27 cellular contexts compared by ENCODE assay signal in the genomic region with DNA sequence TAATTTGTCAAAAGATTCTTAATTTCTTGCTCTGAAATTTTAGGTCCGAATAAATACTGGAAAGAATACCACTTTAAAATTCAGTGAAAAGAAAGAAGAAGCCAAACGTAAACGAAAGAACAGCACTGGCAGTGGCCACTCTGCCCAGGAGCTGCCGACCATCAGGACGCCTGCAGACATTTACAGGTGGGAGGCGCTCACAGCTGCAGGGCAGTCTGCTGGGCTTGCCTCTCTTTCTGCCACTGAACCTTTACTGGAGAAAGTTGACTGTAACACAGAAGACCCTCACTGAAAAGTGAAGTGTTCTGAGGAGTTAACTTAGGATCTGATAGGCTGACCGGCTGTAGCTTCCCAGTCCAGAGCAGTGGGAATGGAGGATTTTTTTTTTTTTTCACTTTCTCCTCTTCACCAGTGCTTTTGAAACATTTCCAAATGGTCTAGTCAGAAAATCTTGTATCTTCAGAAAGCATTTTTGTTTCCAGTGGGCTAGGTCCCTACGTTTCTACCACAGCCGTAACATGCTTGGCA.
DNase-seq lines count a peak whose midpoint lies in the region; ATAC-seq and TF ChIP-seq lines count a peak whose summit lies in the region.
"Had no signal": no experiment of that assay in that cellular context is flagged by ENCODE, and none has a peak within 500 bp of the region (broad histone marks: within the 10 kb centered on the region; RNA-seq: fewer than 3 reads in every experiment).

No MANE protein-coding gene starts in this region.

- peak; percentile 58 for DNase-seq in DMS53 (lab: John Stamatoyannopoulos, UW)
- DNase-seq in WTC11 (ENCODE audit: low spot score) = peak; percentile 44
- peak; percentile 26 for DNase-seq in globus pallidus (ENCODE audit: low spot score)
- no peak for DNase-seq in osteoblast (ENCODE audit: insufficient read length, low spot score, missing footprints)
- DNase-seq in stimulated activated CD8-positive, alpha-beta memory T cell treated with anti-CD3 and anti-CD28 coated beads, Interleukin-4, amount 100 ng/mL, for 48 hours = no peak
- DNase-seq in tibial artery = no peak
- DNase-seq in SHP77 (lab: John Stamatoyannopoulos, UW) = no peak
- DNase-seq: activated CD4-positive, alpha-beta T cell treated with anti-CD3 and anti-CD28 coated beads for 36 hours; activated gamma-delta T cell treated with Interleukin-2 at 50 U/mL for 16 hours; activated naive CD8-positive, alpha-beta T cell treated with anti-CD3 and anti-CD28 coated beads, Interleukin-2, amount 50 U/mL, for 24 hours; activated T-cell treated with anti-CD3 and anti-CD28 coated beads, Interleukin-2, amount 50 U/mL, for 1 hour; EL; NCI-H1105; NCI-H187 treated with DMSO at 0.1 percent for 48 hours; NCI-H748 treated with DMSO at 0.1 percent for 48 hours; right lobe of liver; stimulated activated CD4-positive, alpha-beta T cell treated with anti-CD3 and anti-CD28 coated beads, Interleukin-12 subunit alpha, Interleukin-12 subunit beta, amount 100 ng/mL, for 4 hours; stimulated activated CD4-positive, alpha-beta T cell treated with anti-CD3 and anti-CD28 coated beads, Interleukin-4, amount 100 ng/mL, for 4 hours; stimulated activated naive B cell treated with anti-CD40 and anti-IgM and Interleukin-4, amounts not matched to agents 10 μg/mL and 1 μg/mL and 100 μg/mL, for 72 hours; T-helper 1 cell had no signal

- no peak overlapping the region for H2AFZ ChIP-seq in osteoblast (ENCODE audit: low read length)

- H3K27me3 Mint-ChIP-seq in WTC11 (ENCODE audit: low read depth) = no peaks in the 10 kb centered on the region
- H3K27me3 Mint-ChIP-seq: activated CD4-positive, alpha-beta T cell treated with anti-CD3 and anti-CD28 coated beads for 36 hours; activated naive CD8-positive, alpha-beta T cell treated with anti-CD3 and anti-CD28 coated beads, Interleukin-2, amount 50 U/mL, for 24 hours; progenitor cell of endocrine pancreas; stimulated activated naive B cell treated with anti-CD40 and anti-IgM and Interleukin-4, amounts not matched to agents 10 μg/mL and 1 μg/mL and 100 μg/mL, for 72 hours had no signal

- TF ChIP-seq CTCF in WTC11 (IDR thresholded peaks at IDR 0.05) (no peak), osteoblast (IDR thresholded peaks at IDR 0.05; ENCODE audit: extremely low read depth, low read depth, low read length) (no peak), tibial artery (IDR thresholded peaks at IDR 0.05) (no peak)

- H3K36me3 ChIP-seq in osteoblast (ENCODE audit: insufficient read depth, low read length) (peaks cover 33% of the 10 kb centered on the region), tibial artery (peaks cover 31 to 44% (median 43%) of the 10 kb centered on the region in 3 donors)

- TF ChIP-seq POLR2A in GM18505 (IDR thresholded peaks at IDR 0.05; ENCODE audit: borderline replicate concordance, extremely low read depth, insufficient read depth, insufficient read length) = no peak

- H4K20me1 ChIP-seq in osteoblast (ENCODE audit: insufficient read depth, low read length) = peaks cover 3% of the 10 kb centered on the region

- H3K9me3 ChIP-seq in osteoblast (ENCODE audit: low read depth, low read length) (no peaks in the 10 kb centered on the region), tibial artery (no peaks in the 10 kb centered on the region)
- H3K9me3 ChIP-seq: HAP-1, right lobe of liver had no signal

- peak overlapping the region; percentile 44 for H3K4me2 ChIP-seq in osteoblast (ENCODE audit: insufficient read depth, low read length)

- peaks cover 3% of the 10 kb centered on the region for H3K79me2 ChIP-seq in osteoblast (ENCODE audit: insufficient read depth, low read length)

- H3K27ac ChIP-seq in osteoblast (ENCODE audit: low read depth, low read length) (no peak overlapping the region), tibial artery (no peak overlapping the region)
- H3K27ac ChIP-seq: C4-2B, right lobe of liver had no signal

- no peak overlapping the region for H3K4me3 ChIP-seq in osteoblast (ENCODE audit: insufficient read depth, low read length)
- H3K4me3 ChIP-seq in tibial artery = no peak overlapping the region
- H3K4me3 ChIP-seq: HAP-1, K562, lung, right lobe of liver had no signal

- peaks cover 15% of the 10 kb centered on the region for H3K36me3 Mint-ChIP-seq in WTC11

- intact Hi-C loops in tibial artery (cut with DNase I; ENCODE audit: low total_unique reads) = no loop called here

- H3K4me1 Mint-ChIP-seq in WTC11 = peaks cover 33% of the 10 kb centered on the region

- ATAC-seq in WTC11 = peak; percentile 94
- no peak for ATAC-seq in GM18505 (IDR thresholded peaks at IDR 0.05; ENCODE audit: unreplicated experiment)
- ATAC-seq: activated CD4-positive, alpha-beta T cell treated with anti-CD3 and anti-CD28 coated beads for 36 hours; activated naive CD8-positive, alpha-beta T cell treated with anti-CD3 and anti-CD28 coated beads, Interleukin-2, amount 50 U/mL, for 24 hours; K562; right lobe of liver; stimulated activated naive B cell treated with anti-CD40 and anti-IgM and Interleukin-4, amounts not matched to agents 10 μg/mL and 1 μg/mL and 100 μg/mL, for 72 hours had no signal

- no peak overlapping the region for H3K4me3 Mint-ChIP-seq in WTC11
- H3K4me3 Mint-ChIP-seq: activated CD4-positive, alpha-beta T cell treated with anti-CD3 and anti-CD28 coated beads for 36 hours; activated naive CD8-positive, alpha-beta T cell treated with anti-CD3 and anti-CD28 coated beads, Interleukin-2, amount 50 U/mL, for 24 hours; neural crest cell; stimulated activated naive B cell treated with anti-CD40 and anti-IgM and Interleukin-4, amounts not matched to agents 10 μg/mL and 1 μg/mL and 100 μg/mL, for 72 hours had no signal

- no peaks in the 10 kb centered on the region for H3K9me3 Mint-ChIP-seq in WTC11
- H3K9me3 Mint-ChIP-seq: activated naive CD8-positive, alpha-beta T cell treated with anti-CD3 and anti-CD28 coated beads, Interleukin-2, amount 50 U/mL, for 24 hours; neural crest cell; stimulated activated naive B cell treated with anti-CD40 and anti-IgM and Interleukin-4, amounts not matched to agents 10 μg/mL and 1 μg/mL and 100 μg/mL, for 72 hours had no signal

- CTCF ChIA-PET in WTC11 (lab: Charles Lee) = no interaction called here

- POLR2A ChIA-PET in WTC11 (lab: Charles Lee) = interaction anchor here (0.7 kb wide), 1 partner anchor 932 kb away, joined by 3 read pairs; no protein-coding TSS in a partner anchor

- peak overlapping the region; percentile 60 for H3K27ac Mint-ChIP-seq in WTC11
- H3K27ac Mint-ChIP-seq: activated CD4-positive, alpha-beta T cell treated with anti-CD3 and anti-CD28 coated beads for 36 hours; activated naive CD8-positive, alpha-beta T cell treated with anti-CD3 and anti-CD28 coated beads, Interleukin-2, amount 50 U/mL, for 24 hours; progenitor cell of endocrine pancreas had no signal

- H3K4me1 ChIP-seq in osteoblast (ENCODE audit: insufficient read depth, low read length) (no peaks in the 10 kb centered on the region), tibial artery (no peaks in the 10 kb centered on the region)
- H3K4me1 ChIP-seq: right lobe of liver had no signal

- H3K27me3 ChIP-seq in osteoblast (ENCODE audit: insufficient read depth, low read length) (no peaks in the 10 kb centered on the region), tibial artery (no peaks in the 10 kb centered on the region)
- H3K27me3 ChIP-seq: right lobe of liver had no signal

TF ChIP-seq in WTC11, 78 proteins besides CTCF, POLR2A, EP300 and RAD21 (continues in another document):
- TF ChIP-seq, protein P1, sequence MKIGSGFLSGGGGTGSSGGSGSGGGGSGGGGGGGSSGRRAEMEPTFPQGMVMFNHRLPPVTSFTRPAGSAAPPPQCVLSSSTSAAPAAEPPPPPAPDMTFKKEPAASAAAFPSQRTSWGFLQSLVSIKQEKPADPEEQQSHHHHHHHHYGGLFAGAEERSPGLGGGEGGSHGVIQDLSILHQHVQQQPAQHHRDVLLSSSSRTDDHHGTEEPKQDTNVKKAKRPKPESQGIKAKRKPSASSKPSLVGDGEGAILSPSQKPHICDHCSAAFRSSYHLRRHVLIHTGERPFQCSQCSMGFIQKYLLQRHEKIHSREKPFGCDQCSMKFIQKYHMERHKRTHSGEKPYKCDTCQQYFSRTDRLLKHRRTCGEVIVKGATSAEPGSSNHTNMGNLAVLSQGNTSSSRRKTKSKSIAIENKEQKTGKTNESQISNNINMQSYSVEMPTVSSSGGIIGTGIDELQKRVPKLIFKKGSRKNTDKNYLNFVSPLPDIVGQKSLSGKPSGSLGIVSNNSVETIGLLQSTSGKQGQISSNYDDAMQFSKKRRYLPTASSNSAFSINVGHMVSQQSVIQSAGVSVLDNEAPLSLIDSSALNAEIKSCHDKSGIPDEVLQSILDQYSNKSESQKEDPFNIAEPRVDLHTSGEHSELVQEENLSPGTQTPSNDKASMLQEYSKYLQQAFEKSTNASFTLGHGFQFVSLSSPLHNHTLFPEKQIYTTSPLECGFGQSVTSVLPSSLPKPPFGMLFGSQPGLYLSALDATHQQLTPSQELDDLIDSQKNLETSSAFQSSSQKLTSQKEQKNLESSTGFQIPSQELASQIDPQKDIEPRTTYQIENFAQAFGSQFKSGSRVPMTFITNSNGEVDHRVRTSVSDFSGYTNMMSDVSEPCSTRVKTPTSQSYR (CRISPR knock-in tag; IDR thresholded peaks at IDR 0.05) = no peak
- TF ChIP-seq NR2C2 (CRISPR knock-in tag; IDR thresholded peaks at IDR 0.05) = no peak
- no peak for TF ChIP-seq FOXK1 (CRISPR knock-in tag; IDR thresholded peaks at IDR 0.05)
- no peak for TF ChIP-seq TP53 (CRISPR knock-in tag; IDR thresholded peaks at IDR 0.05)
- no peak for TF ChIP-seq CREM (CRISPR knock-in tag; IDR thresholded peaks at IDR 0.05)
- TF ChIP-seq SOX15 (CRISPR knock-in tag; IDR thresholded peaks at IDR 0.05) = no peak
- TF ChIP-seq, protein P2, sequence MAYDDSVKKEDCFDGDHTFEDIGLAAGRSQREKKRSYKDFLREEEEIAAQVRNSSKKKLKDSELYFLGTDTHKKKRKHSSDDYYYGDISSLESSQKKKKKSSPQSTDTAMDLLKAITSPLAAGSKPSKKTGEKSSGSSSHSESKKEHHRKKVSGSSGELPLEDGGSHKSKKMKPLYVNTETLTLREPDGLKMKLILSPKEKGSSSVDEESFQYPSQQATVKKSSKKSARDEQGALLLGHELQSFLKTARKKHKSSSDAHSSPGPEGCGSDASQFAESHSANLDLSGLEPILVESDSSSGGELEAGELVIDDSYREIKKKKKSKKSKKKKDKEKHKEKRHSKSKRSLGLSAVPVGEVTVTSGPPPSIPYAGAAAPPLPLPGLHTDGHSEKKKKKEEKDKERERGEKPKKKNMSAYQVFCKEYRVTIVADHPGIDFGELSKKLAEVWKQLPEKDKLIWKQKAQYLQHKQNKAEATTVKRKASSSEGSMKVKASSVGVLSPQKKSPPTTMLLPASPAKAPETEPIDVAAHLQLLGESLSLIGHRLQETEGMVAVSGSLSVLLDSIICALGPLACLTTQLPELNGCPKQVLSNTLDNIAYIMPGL (CRISPR knock-in tag; IDR thresholded peaks at IDR 0.05) = no peak

Comparison
In these comparisons a context has a peak if more than half of its experiments do, and no peak if none do; other contexts are left out.
1. DNase-seq: peak in DMS53 (single experiment), WTC11 (single experiment) and globus pallidus (single experiment); none in osteoblast (single experiment), stimulated activated CD8-positive, alpha-beta memory T cell treated with anti-CD3 and anti-CD28 coated beads, Interleukin-4, amount 100 ng/mL, for 48 hours (single experiment), tibial artery (0 of 2) and SHP77 (0 of 2).